9 cellular contexts compared by ENCODE assay signal in the genomic region with DNA sequence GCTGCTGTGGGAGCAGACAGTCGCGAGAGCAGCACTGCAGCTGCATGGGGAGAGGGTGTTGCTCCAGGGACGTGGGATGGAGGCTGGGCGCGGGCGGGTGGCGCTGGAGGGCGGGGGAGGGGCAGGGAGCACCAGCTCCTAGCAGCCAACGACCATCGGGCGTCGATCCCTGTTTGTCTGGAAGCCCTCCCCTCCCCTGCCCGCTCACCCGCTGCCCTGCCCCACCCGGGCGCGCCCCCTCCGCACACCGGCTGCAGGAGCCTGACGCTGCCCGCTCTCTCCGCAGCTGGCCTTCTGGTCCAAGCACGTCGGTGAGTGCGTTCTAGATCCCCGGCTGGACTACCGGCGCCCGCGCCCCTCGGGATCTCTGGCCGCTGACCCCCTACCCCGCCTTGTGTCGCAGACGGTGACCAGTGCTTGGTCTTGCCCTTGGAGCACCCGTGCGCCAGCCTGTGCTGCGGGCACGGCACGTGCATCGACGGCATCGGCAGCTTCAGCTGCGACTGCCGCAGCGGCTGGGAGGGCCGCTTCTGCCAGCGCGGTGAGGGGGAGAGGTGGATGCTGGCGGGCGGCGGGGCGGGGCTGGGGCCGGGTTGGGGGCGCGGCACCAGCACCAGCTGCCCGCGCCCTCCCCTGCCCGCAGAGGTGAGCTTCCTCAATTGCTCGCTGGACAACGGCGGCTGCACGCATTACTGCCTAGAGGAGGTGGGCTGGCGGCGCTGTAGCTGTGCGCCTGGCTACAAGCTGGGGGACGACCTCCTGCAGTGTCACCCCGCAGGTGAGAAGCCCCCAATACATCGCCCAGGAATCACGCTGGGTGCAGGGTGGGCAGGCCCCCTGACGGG. TPM values are rescaled to one million over a fixed set of nuclear protein-coding genes. Genes with fewer than 3 reads are reported as not detected.
A peak's percentile ranks its signal among the peaks of the same experiment; 100 is the strongest.
DNase-seq lines count a peak whose midpoint lies in the region; ATAC-seq and TF ChIP-seq lines count a peak whose summit lies in the region.
"Had no signal": no experiment of that assay in that cellular context is flagged by ENCODE, and none has a peak within 500 bp of the region (broad histone marks: within the 10 kb centered on the region; RNA-seq: fewer than 3 reads in every experiment).

No MANE protein-coding gene starts in this region.

- intact Hi-C loops in left ventricle myocardium superior (cut with micrococcal nuclease) (no loop called here), spleen (cut with DNase I; ENCODE audit: low total_unique reads) (no loop called here)

- TF ChIP-seq POLR2A in NB4 (IDR thresholded peaks at IDR 0.05; ENCODE audit: extremely low read depth, insufficient read length) (peak; percentile 41), spleen (IDR thresholded peaks at IDR 0.05) (no peak)

- DNase-seq in NB4 (ENCODE audit: low read depth) (peak; percentile 89), left ventricle myocardium superior (no peak), spleen (peak; percentile 89)
- DNase-seq in activated T-cell treated with anti-CD3 and anti-CD28 coated beads, Interleukin-2, amount 50 U/mL, for 72 hours = peak in 1 of 2 donors; percentile 27

- 2 to 6% (median 5%) methylated on average over 42 to 71 of the region's 71 CpGs for WGBS in spleen, 5 donors

- H3K9me3 Mint-ChIP-seq in activated T-cell treated with anti-CD3 and anti-CD28 coated beads, Interleukin-2, amount 50 U/mL, for 72 hours = no peaks in the 10 kb centered on the region

- H3K27ac ChIP-seq in spleen = no peak overlapping the region
- H3K27ac ChIP-seq: KMS-11 had no signal

- no peaks in the 10 kb centered on the region for H3K4me1 ChIP-seq in ES-I3 (ENCODE audit: insufficient read depth, low read length)
- peaks cover 7 to 22% (median 16%) of the 10 kb centered on the region in 6 donors for H3K4me1 ChIP-seq in spleen

- H3K36me3 Mint-ChIP-seq in activated T-cell treated with anti-CD3 and anti-CD28 coated beads, Interleukin-2, amount 50 U/mL, for 72 hours (ENCODE audit: insufficient read depth in 2 of 2) = peaks cover 0 to 1% of the 10 kb centered on the region in 2 donors

- peak; percentile 5 for TF ChIP-seq CTCF in NB4 (IDR thresholded peaks at IDR 0.05; ENCODE audit: low read depth, low read length)
- TF ChIP-seq CTCF in spleen (IDR thresholded peaks at IDR 0.05 in 8 of 11, conservative IDR thresholded peaks at IDR 0.05 in 3 of 11) = no peak

- peaks cover 0 to 44% (median 24%) of the 10 kb centered on the region in 7 donors for H3K27me3 ChIP-seq in spleen (replicated peaks in 1 of 7)

- peaks cover 54% of the 10 kb centered on the region for H3K27me3 Mint-ChIP-seq in activated T-cell treated with anti-CD3 and anti-CD28 coated beads, Interleukin-2, amount 50 U/mL, for 72 hours (ENCODE audit: low read depth)

- H3K36me3 ChIP-seq in ES-I3 (ENCODE audit: insufficient read depth, low read length) (no peaks in the 10 kb centered on the region), spleen (no peaks in the 10 kb centered on the region)

- peaks cover 6% of the 10 kb centered on the region for H3K4me1 Mint-ChIP-seq in activated T-cell treated with anti-CD3 and anti-CD28 coated beads, Interleukin-2, amount 50 U/mL, for 72 hours (ENCODE audit: low read depth)

- H3K27ac Mint-ChIP-seq in activated T-cell treated with anti-CD3 and anti-CD28 coated beads, Interleukin-2, amount 50 U/mL, for 72 hours = no peak overlapping the region

- H3K4me3 ChIP-seq in NB4 (ENCODE audit: low read depth, low read length) (peak overlapping the region; percentile 25), spleen (peak overlapping the region; percentile 24 to 69 (median 36))

- H3K9ac ChIP-seq in ES-I3 (ENCODE audit: low read depth, low read length) = peak overlapping the region; percentile 71; the same call in 1 of the 2 replicates
- H3K9ac ChIP-seq: KMS-11 had no signal

- peak; percentile 60 to 61 for ATAC-seq in activated T-cell treated with anti-CD3 and anti-CD28 coated beads, Interleukin-2, amount 50 U/mL, for 72 hours (replicated peaks in 1 of 2)
- ATAC-seq in left ventricle myocardium superior = peak; percentile 11
- no peak for ATAC-seq in GM18870 (IDR thresholded peaks at IDR 0.05; ENCODE audit: unreplicated experiment)
- ATAC-seq in HG02870 (IDR thresholded peaks at IDR 0.05; ENCODE audit: unreplicated experiment) = no peak
- no peak for ATAC-seq in GM21737 (IDR thresholded peaks at IDR 0.05; ENCODE audit: unreplicated experiment)

- no peaks in the 10 kb centered on the region for H3K9me3 ChIP-seq in ES-I3 (ENCODE audit: control insufficient read depth, insufficient read depth, low read length)
- H3K9me3 ChIP-seq in spleen = no peaks in the 10 kb centered on the region

- peak overlapping the region; percentile 39 to 70 for H3K4me3 Mint-ChIP-seq in activated T-cell treated with anti-CD3 and anti-CD28 coated beads, Interleukin-2, amount 50 U/mL, for 72 hours

RNA-seq across cellular contexts. Expression of a gene that starts 4.6 kb away (rescaled TPM):
- under 1 TPM in 1 of 2 donors, not detected in 1; 0.42 TPM for total RNA-seq in activated T-cell treated with anti-CD3 and anti-CD28 coated beads, Interleukin-2, amount 50 U/mL, for 72 hours
- not detected for total RNA-seq in left ventricle myocardium superior
- not detected for total RNA-seq in spleen
- polyA plus RNA-seq in spleen = under 1 TPM; 0.16 to 0.52 (median 0.21) TPM

RNA-seq across cellular contexts. Expression of a gene that starts 35.1 kb away (rescaled TPM):
- total RNA-seq in activated T-cell treated with anti-CD3 and anti-CD28 coated beads, Interleukin-2, amount 50 U/mL, for 72 hours = 10 to 100 TPM; 48.9 to 49.1 TPM
- total RNA-seq in left ventricle myocardium superior = 24.9 TPM
- total RNA-seq in spleen = 10 to 100 TPM; 60.3 to 83.9 (median 68.6) TPM
- 1 to 10 TPM; 6.5 to 8.6 (median 7.8) TPM for polyA plus RNA-seq in spleen

Comparison
In these comparisons a context has a peak if more than half of its experiments do, and no peak if none do; other contexts are left out.
1. ATAC-seq: peak in activated T-cell treated with anti-CD3 and anti-CD28 coated beads, Interleukin-2, amount 50 U/mL, for 72 hours (2 of 2) and left ventricle myocardium superior (single experiment); none in GM18870 (single experiment), HG02870 (single experiment) and GM21737 (single experiment).